In genomic region chr5:54294097-54294667, GRCh38 we compare ENCODE assay signal across 25 cellular contexts.
"Had no signal": no experiment of that assay in that cellular context is flagged by ENCODE, and none has a peak within 500 bp of the region (broad histone marks: within the 10 kb centered on the region; RNA-seq: fewer than 3 reads in every experiment).

No MANE protein-coding gene starts in this region.

- H3K4me3 ChIP-seq: body of pancreas, cardiac muscle cell, left lung, ovary, psoas muscle, right atrium auricular region, spleen, uterus had no signal

- H3K9me3 Mint-ChIP-seq: activated T-helper 1 cell treated with anti-CD3 and anti-CD28 coated beads, Interleukin-12 subunit alpha, Interleukin-12 subunit beta, Interleukin-2, Interleukin-4 antibody, amounts not matched to agents 30 ng/mL and 10 ng/mL and 1 ng/mL, durations not matched to agents 14 hours and 24 hours and 36 hours; mesothelial cell of epicardium; natural killer cell treated with Interleukin-12 subunit alpha and Interleukin-12 subunit beta and Interleukin-15 and Interleukin-18, amount 100 ng/mL, for 72 hours had no signal

- ATAC-seq: activated CD8-positive, alpha-beta T cell treated with anti-CD3 and anti-CD28 coated beads, Interleukin-2, amount 10 ng/mL, durations not matched to agents 7 days and 5 days; body of pancreas; left lung; natural killer cell treated with Interleukin-12 subunit alpha and Interleukin-12 subunit beta and Interleukin-15 and Interleukin-18, amount 100 ng/mL, for 72 hours; psoas muscle had no signal

- H3K36me3 ChIP-seq: cardiac muscle cell, left lung, neutrophil, ovary, right atrium auricular region, spleen, uterus had no signal

- H3K9me3 ChIP-seq: body of pancreas, left lung, neutrophil, ovary, psoas muscle, right atrium auricular region, spleen, uterus had no signal

- H3K4me3 Mint-ChIP-seq: activated CD8-positive, alpha-beta T cell treated with anti-CD3 and anti-CD28 coated beads, Interleukin-2, amount 10 ng/mL, durations not matched to agents 7 days and 5 days; activated T-helper 1 cell treated with anti-CD3 and anti-CD28 coated beads, Interleukin-12 subunit alpha, Interleukin-12 subunit beta, Interleukin-2, Interleukin-4 antibody, amounts not matched to agents 30 ng/mL and 10 ng/mL and 1 ng/mL, durations not matched to agents 14 hours and 24 hours and 36 hours; mesothelial cell of epicardium; natural killer cell treated with Interleukin-12 subunit alpha and Interleukin-12 subunit beta and Interleukin-15 and Interleukin-18, amount 100 ng/mL, for 72 hours had no signal

- H3K4me1 ChIP-seq: uterus had no signal

- H3K27ac ChIP-seq: body of pancreas, cardiac muscle cell, epithelial cell of prostate, left lung, neutrophil, ovary, psoas muscle, spleen, uterus had no signal

- DNase-seq: activated CD4-positive, alpha-beta T cell treated with anti-CD3 and anti-CD28 coated beads, Interleukin-2, amount 50 U/mL, for 1 hour; activated CD4-positive, CD25-positive, alpha-beta regulatory T cell treated with anti-CD3 and anti-CD28 coated beads, Interleukin-2, amount 50 U/mL, for 72 hours; activated CD8-positive, alpha-beta T cell treated with anti-CD3 and anti-CD28 coated beads, Interleukin-2, amount 10 ng/mL, durations not matched to agents 7 days and 5 days; activated gamma-delta T cell; activated naive CD4-positive, alpha-beta T cell treated with anti-CD3 and anti-CD28 coated beads, Interleukin-2, amount 50 U/mL, for 16 hours; anterior cingulate cortex; body of pancreas; cortex of kidney; foreskin fibroblast; kidney glomerular epithelial cell; left lung; mammary epithelial cell; ovary; psoas muscle; spleen; stimulated activated CD4-positive, alpha-beta T cell treated with anti-CD3 and anti-CD28 coated beads, Interleukin-4, amount 100 ng/mL, for 1 hour; stimulated activated naive CD4-positive, alpha-beta T cell treated with Interleukin-2 at 50 U/mL for 16 hours; uterus had no signal

- H3K36me3 Mint-ChIP-seq: mesothelial cell of epicardium; natural killer cell treated with Interleukin-12 subunit alpha and Interleukin-12 subunit beta and Interleukin-15 and Interleukin-18, amount 100 ng/mL, for 72 hours had no signal

- H3K27me3 ChIP-seq: body of pancreas, cardiac muscle cell, left lung, neutrophil, ovary, right atrium auricular region, spleen, uterus had no signal

- H3K27me3 Mint-ChIP-seq: natural killer cell treated with Interleukin-12 subunit alpha and Interleukin-12 subunit beta and Interleukin-15 and Interleukin-18, amount 100 ng/mL, for 72 hours had no signal

- H3K27ac Mint-ChIP-seq: activated CD8-positive, alpha-beta T cell treated with anti-CD3 and anti-CD28 coated beads, Interleukin-2, amount 10 ng/mL, durations not matched to agents 7 days and 5 days; activated T-helper 1 cell treated with anti-CD3 and anti-CD28 coated beads, Interleukin-12 subunit alpha, Interleukin-12 subunit beta, Interleukin-2, Interleukin-4 antibody, amounts not matched to agents 30 ng/mL and 10 ng/mL and 1 ng/mL, durations not matched to agents 14 hours and 24 hours and 36 hours; mesothelial cell of epicardium; natural killer cell treated with Interleukin-12 subunit alpha and Interleukin-12 subunit beta and Interleukin-15 and Interleukin-18, amount 100 ng/mL, for 72 hours had no signal
